ENCODE assay signal across 8 cellular contexts in genomic region chr15:94164202-94164807, GRCh38.
DNase-seq lines count a peak whose midpoint lies in the region; ATAC-seq and TF ChIP-seq lines count a peak whose summit lies in the region.

No MANE protein-coding gene starts in this region.

- peak; percentile 23 for DNase-seq in GM10266 (ENCODE audit: extremely low spot score)
- peak; percentile 39 for DNase-seq in activated T-cell treated with anti-CD3 and anti-CD28 coated beads, Interleukin-2, amount 50 U/mL, for 1 hour
- peak; percentile 35 for DNase-seq in fibroblast of pulmonary artery (ENCODE audit: low read depth)
- peak; percentile 23 to 24 for DNase-seq in uterus

- no peak for TF ChIP-seq POLR2A in uterus (IDR thresholded peaks at IDR 0.05)

- H3K9me3 ChIP-seq in OCI-LY1 (ENCODE audit: low read length): no peaks in the 10 kb centered on the region
- no peaks in the 10 kb centered on the region for H3K9me3 ChIP-seq in parathyroid adenoma (ENCODE audit: control insufficient read depth, low read length)
- no peaks in the 10 kb centered on the region for H3K9me3 ChIP-seq in uterus

- H3K36me3 ChIP-seq in OCI-LY1 (ENCODE audit: insufficient read depth, low read length): no peaks in the 10 kb centered on the region
- H3K36me3 ChIP-seq in parathyroid adenoma (ENCODE audit: control insufficient read depth, insufficient read depth, low read length): no peaks in the 10 kb centered on the region
- H3K36me3 ChIP-seq in uterus: no peaks in the 10 kb centered on the region

- H3K9me2 ChIP-seq in OCI-LY1 (ENCODE audit: low read depth, low read length): no peaks in the 10 kb centered on the region

- H3K4me1 ChIP-seq in OCI-LY1 (ENCODE audit: insufficient read depth, low read length, severe bottlenecking) (no peaks in the 10 kb centered on the region), parathyroid adenoma (no peaks in the 10 kb centered on the region), uterus (no peaks in the 10 kb centered on the region)

- H3K27ac ChIP-seq in OCI-LY1 (ENCODE audit: low read depth, low read length, poor library complexity, severe bottlenecking): no peak overlapping the region
- no peak overlapping the region for H3K27ac ChIP-seq in parathyroid adenoma
- H3K27ac ChIP-seq in uterus: no peak overlapping the region

- peak; percentile 85 for TF ChIP-seq CTCF in GM10266 (IDR thresholded peaks at IDR 0.05; ENCODE audit: control insufficient read depth, insufficient read depth, low read depth, missing control alignments)
- peak; percentile 91 for TF ChIP-seq CTCF in OCI-LY1 (IDR thresholded peaks at IDR 0.05; ENCODE audit: low read length)
- peak; percentile 49 for TF ChIP-seq CTCF in fibroblast of pulmonary artery (IDR thresholded peaks at IDR 0.05; ENCODE audit: low read length, missing control alignments)
- peak; percentile 69 for TF ChIP-seq CTCF in parathyroid adenoma (IDR thresholded peaks at IDR 0.05)
- TF ChIP-seq CTCF in uterus (IDR thresholded peaks at IDR 0.05): peak; percentile 40 to 71 (median 50)

- H3K4me3 ChIP-seq in OCI-LY1 (ENCODE audit: low read depth, low read length, poor library complexity, severe bottlenecking) (no peak overlapping the region), fibroblast of pulmonary artery (replicated peaks; ENCODE audit: low read depth, low read length) (no peak overlapping the region), parathyroid adenoma (ENCODE audit: low read depth, low read length) (no peak overlapping the region), uterus (no peak overlapping the region)

- intact Hi-C loops in uterus (cut with DNase I; ENCODE audit: low total_unique reads): no loop called here

- H3K4me2 ChIP-seq in OCI-LY1 (ENCODE audit: low read length) (no peak overlapping the region), parathyroid adenoma (ENCODE audit: low read length) (no peak overlapping the region)

- H3K9ac ChIP-seq in OCI-LY1 (ENCODE audit: low read length): no peak overlapping the region
- no peak overlapping the region for H3K9ac ChIP-seq in parathyroid adenoma

- peak; percentile 64 for ATAC-seq in HG03565 (IDR thresholded peaks at IDR 0.05; ENCODE audit: unreplicated experiment)
- no peak for ATAC-seq in HG03469 (IDR thresholded peaks at IDR 0.05; ENCODE audit: unreplicated experiment)

- H4K20me1 ChIP-seq in OCI-LY1 (ENCODE audit: insufficient read depth, low read length): no peaks in the 10 kb centered on the region

- H3F3A ChIP-seq in OCI-LY1 (ENCODE audit: insufficient read depth, low read length): no peaks in the 10 kb centered on the region

- H3K79me2 ChIP-seq in OCI-LY1 (ENCODE audit: insufficient read depth, low read length) (no peaks in the 10 kb centered on the region), parathyroid adenoma (no peaks in the 10 kb centered on the region)

- H2AFZ ChIP-seq in OCI-LY1 (ENCODE audit: low read length): no peak overlapping the region
- H2AFZ ChIP-seq in parathyroid adenoma: no peak overlapping the region

- H3K27me3 ChIP-seq in OCI-LY1 (ENCODE audit: insufficient read depth, low read length) (no peaks in the 10 kb centered on the region), parathyroid adenoma (ENCODE audit: control insufficient read depth, insufficient read depth, low read length) (no peaks in the 10 kb centered on the region), uterus (no peaks in the 10 kb centered on the region)
